In the genomic region with DNA sequence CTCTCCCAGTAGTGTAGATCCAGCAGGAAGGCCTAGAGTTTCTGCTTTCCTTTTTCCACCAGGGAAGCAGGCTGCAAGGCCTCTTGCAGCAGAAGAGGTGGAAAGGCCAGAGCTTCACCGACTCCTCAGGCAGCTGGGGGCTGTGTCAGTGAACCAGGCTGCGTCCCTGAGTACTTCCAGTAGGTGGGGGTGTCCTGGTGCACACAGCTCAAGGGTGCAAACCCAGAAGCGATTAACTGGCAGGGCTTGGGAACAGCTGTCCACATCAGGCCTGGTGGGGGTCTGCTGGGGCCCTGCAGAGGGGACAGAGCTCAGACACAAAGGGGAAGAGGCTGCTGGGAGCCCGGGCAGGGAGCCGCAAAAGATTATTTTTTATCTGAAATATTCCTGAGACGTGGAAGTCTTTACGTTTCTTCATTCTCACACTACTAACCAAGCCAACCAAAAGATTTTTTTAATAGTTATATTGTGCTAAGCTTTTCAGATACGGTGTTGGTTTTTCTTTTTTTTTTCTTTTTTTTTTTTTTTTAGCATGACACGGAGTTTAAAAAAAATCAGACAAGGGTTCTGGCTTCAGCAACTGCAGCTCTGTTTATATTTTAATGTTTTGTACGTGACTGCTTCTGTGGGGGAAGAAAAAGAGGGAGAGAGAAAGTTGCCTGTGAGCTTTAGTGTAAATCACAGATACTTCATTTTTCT, we compare ENCODE assay signal across 9 cellular contexts. TPM values are rescaled to one million over a fixed set of nuclear protein-coding genes. Genes with fewer than 3 reads are reported as not detected.
DNase-seq lines count a peak whose midpoint lies in the region; ATAC-seq and TF ChIP-seq lines count a peak whose summit lies in the region.
"Had no signal": no experiment of that assay in that cellular context is flagged by ENCODE, and none has a peak within 500 bp of the region (broad histone marks: within the 10 kb centered on the region; RNA-seq: fewer than 3 reads in every experiment).

No MANE protein-coding gene starts in this region.

- H3K27ac Mint-ChIP-seq in activated T-helper 1 cell treated with anti-CD3 and anti-CD28 coated beads, Interleukin-12 subunit alpha, Interleukin-12 subunit beta, Interleukin-2, Interleukin-4 antibody, amounts not matched to agents 30 ng/mL and 10 ng/mL and 1 ng/mL, durations not matched to agents 14 hours and 24 hours and 36 hours, result no peak overlapping the region

- H3K4ac ChIP-seq in mesenchymal stem cell (ENCODE audit: low read depth in 1 of 2, low read length in 2 of 2), result no peak overlapping the region

- H3K9me3 Mint-ChIP-seq in activated T-helper 1 cell treated with anti-CD3 and anti-CD28 coated beads, Interleukin-12 subunit alpha, Interleukin-12 subunit beta, Interleukin-2, Interleukin-4 antibody, amounts not matched to agents 30 ng/mL and 10 ng/mL and 1 ng/mL, durations not matched to agents 14 hours and 24 hours and 36 hours, result no peaks in the 10 kb centered on the region

- H4K91ac ChIP-seq in mesenchymal stem cell (ENCODE audit: low read length), result peak overlapping the region; percentile 74

- peaks cover 23% of the 10 kb centered on the region for H3K4me1 Mint-ChIP-seq in activated T-helper 1 cell treated with anti-CD3 and anti-CD28 coated beads, Interleukin-12 subunit alpha, Interleukin-12 subunit beta, Interleukin-2, Interleukin-4 antibody, amounts not matched to agents 30 ng/mL and 10 ng/mL and 1 ng/mL, durations not matched to agents 14 hours and 24 hours and 36 hours (ENCODE audit: low read depth)

- H3K4me3 Mint-ChIP-seq in activated T-helper 1 cell treated with anti-CD3 and anti-CD28 coated beads, Interleukin-12 subunit alpha, Interleukin-12 subunit beta, Interleukin-2, Interleukin-4 antibody, amounts not matched to agents 30 ng/mL and 10 ng/mL and 1 ng/mL, durations not matched to agents 14 hours and 24 hours and 36 hours, result no peak overlapping the region

- DNase-seq in D341Med (ENCODE audit: low spot score) (peak; percentile 79), NB4 (ENCODE audit: low read depth) (peak; percentile 45), mesenchymal stem cell (peak; percentile 93)
- DNase-seq in activated T-helper 1 cell treated with anti-CD3 and anti-CD28 coated beads, Interleukin-12 subunit alpha, Interleukin-12 subunit beta, Interleukin-2, Interleukin-4 antibody, amounts not matched to agents 30 ng/mL and 10 ng/mL and 1 ng/mL, durations not matched to agents 14 hours and 24 hours and 36 hours (ENCODE audit: low spot score), result no peak

- no peak overlapping the region for H2BK120ac ChIP-seq in mesenchymal stem cell (ENCODE audit: low read depth, low read length)

- no peak overlapping the region for H2BK12ac ChIP-seq in mesenchymal stem cell (ENCODE audit: low read length in 2 of 2)

- no peak overlapping the region for H3K23ac ChIP-seq in mesenchymal stem cell (ENCODE audit: low read length in 2 of 2)

- no peaks in the 10 kb centered on the region for H3K9me3 ChIP-seq in ectodermal cell (ENCODE audit: control insufficient read depth, low read length)
- no peaks in the 10 kb centered on the region for H3K9me3 ChIP-seq in mesenchymal stem cell (ENCODE audit: control insufficient read depth, low read length)

- no peaks in the 10 kb centered on the region for H3K36me3 ChIP-seq in ectodermal cell (ENCODE audit: control insufficient read depth, insufficient read depth, low read length)
- peaks cover 18 to 27% of the 10 kb centered on the region in 2 experiments for H3K36me3 ChIP-seq in mesenchymal stem cell (ENCODE audit: control insufficient read depth in 1 of 2, insufficient read depth in 2 of 2, low read depth in 1 of 2, low read length in 2 of 2)

- H3K27me3 ChIP-seq in ectodermal cell (ENCODE audit: control insufficient read depth, insufficient read depth, low read length, poor library complexity, severe bottlenecking) (no peaks in the 10 kb centered on the region), mesenchymal stem cell (ENCODE audit: control insufficient read depth in 1 of 2, insufficient read depth in 1 of 2, low read length in 2 of 2) (no peaks in the 10 kb centered on the region)

- no peak overlapping the region for H3K14ac ChIP-seq in mesenchymal stem cell (ENCODE audit: low read length in 2 of 2)

- intact Hi-C loops in activated T-helper 1 cell treated with anti-CD3 and anti-CD28 coated beads, Interleukin-12 subunit alpha, Interleukin-12 subunit beta, Interleukin-2, Interleukin-4 antibody, amounts not matched to agents 30 ng/mL and 10 ng/mL and 1 ng/mL, durations not matched to agents 14 hours and 24 hours and 36 hours (cut with micrococcal nuclease), result no loop called here

- H4K8ac ChIP-seq in mesenchymal stem cell (ENCODE audit: low read length), result peak overlapping the region; percentile 67

- peaks cover 32% of the 10 kb centered on the region for H3K27me3 Mint-ChIP-seq in activated T-helper 1 cell treated with anti-CD3 and anti-CD28 coated beads, Interleukin-12 subunit alpha, Interleukin-12 subunit beta, Interleukin-2, Interleukin-4 antibody, amounts not matched to agents 30 ng/mL and 10 ng/mL and 1 ng/mL, durations not matched to agents 14 hours and 24 hours and 36 hours (ENCODE audit: insufficient read depth)

- H2BK5ac ChIP-seq in mesenchymal stem cell (ENCODE audit: low read depth, low read length, poor library complexity, severe bottlenecking), result peak overlapping the region; percentile 14

- peak overlapping the region; percentile 6 to 35 for H3K18ac ChIP-seq in mesenchymal stem cell (ENCODE audit: low read depth in 1 of 2, low read length in 2 of 2)

- ATAC-seq in HG03139 (IDR thresholded peaks at IDR 0.05; ENCODE audit: unreplicated experiment), result no peak
- no peak for ATAC-seq in GM21737 (IDR thresholded peaks at IDR 0.05; ENCODE audit: unreplicated experiment)
- no peak for ATAC-seq in HG02588 (IDR thresholded peaks at IDR 0.05; ENCODE audit: unreplicated experiment)
- ATAC-seq: HCT116 had no signal

- TF ChIP-seq CTCF in NB4 (IDR thresholded peaks at IDR 0.05; ENCODE audit: low read depth, low read length), result peak; percentile 38

- H2BK15ac ChIP-seq in mesenchymal stem cell (ENCODE audit: low read depth, poor library complexity, severe bottlenecking), result no peak overlapping the region

- H2AFZ ChIP-seq in mesenchymal stem cell (ENCODE audit: low read depth, low read length), result no peak overlapping the region

- H3K79me1 ChIP-seq in mesenchymal stem cell (replicated peaks; ENCODE audit: low read length, poor library complexity, severe bottlenecking), result peaks cover 8% of the 10 kb centered on the region

- H3K4me2 ChIP-seq in mesenchymal stem cell (ENCODE audit: low read length, poor library complexity, severe bottlenecking), result no peak overlapping the region

- no peak for TF ChIP-seq POLR2A in NB4 (IDR thresholded peaks at IDR 0.05; ENCODE audit: extremely low read depth, insufficient read length)

- H3K9ac ChIP-seq in mesenchymal stem cell (ENCODE audit: low read length), result peak overlapping the region; percentile 72

- 41 to 47% methylated on average over 6 to 8 of the region's 10 CpGs for WGBS in ectodermal cell, 2 experiments
- 0% methylated on average over 3 of the region's 10 CpGs for WGBS in mesenchymal stem cell

- H2AK5ac ChIP-seq in mesenchymal stem cell (ENCODE audit: low read length, severe bottlenecking), result no peak overlapping the region

- H3K27ac ChIP-seq in ectodermal cell (ENCODE audit: insufficient read depth, low read depth, low read length, poor library complexity, severe bottlenecking) (peak overlapping the region; percentile 42), mesenchymal stem cell (ENCODE audit: low read length, poor library complexity, severe bottlenecking) (peak overlapping the region; percentile 48)

- no peak overlapping the region for H3K4me3 ChIP-seq in NB4 (ENCODE audit: low read depth, low read length)
- H3K4me3 ChIP-seq in ectodermal cell (ENCODE audit: insufficient read depth, low read depth, low read length), result no peak overlapping the region
- peak overlapping the region in 1 of 2 experiments; percentile 63 for H3K4me3 ChIP-seq in mesenchymal stem cell (ENCODE audit: insufficient read depth in 1 of 2, low read depth in 1 of 2, low read length in 2 of 2)

- H3K36me3 Mint-ChIP-seq in activated T-helper 1 cell treated with anti-CD3 and anti-CD28 coated beads, Interleukin-12 subunit alpha, Interleukin-12 subunit beta, Interleukin-2, Interleukin-4 antibody, amounts not matched to agents 30 ng/mL and 10 ng/mL and 1 ng/mL, durations not matched to agents 14 hours and 24 hours and 36 hours (ENCODE audit: low read depth), result peaks cover 4% of the 10 kb centered on the region

- H3K4me1 ChIP-seq in ectodermal cell (ENCODE audit: control insufficient read depth, insufficient read depth, low read length), result peaks cover 18% of the 10 kb centered on the region
- H3K4me1 ChIP-seq in mesenchymal stem cell (ENCODE audit: control insufficient read depth, insufficient read depth, low read depth, low read length), result peaks cover 35% of the 10 kb centered on the region

RNA-seq across cellular contexts. Expression of a gene that starts 11.0 kb away (rescaled TPM):
- polyA plus RNA-seq in ectodermal cell (2013, experiment 1 of 4), result 2.6 TPM
- 3.3 TPM for polyA plus RNA-seq in ectodermal cell (2013, experiment 2 of 4)
- polyA plus RNA-seq in ectodermal cell (2013, experiment 3 of 4), result 3.5 TPM
- 4.2 TPM for polyA plus RNA-seq in ectodermal cell (2013, experiment 4 of 4)
- polyA plus RNA-seq in mesenchymal stem cell (2013, experiment 1 of 2), result 28.5 TPM
- 27.9 TPM for polyA plus RNA-seq in mesenchymal stem cell (2013, experiment 2 of 2)
- total RNA-seq in activated T-helper 1 cell treated with anti-CD3 and anti-CD28 coated beads, Interleukin-12 subunit alpha, Interleukin-12 subunit beta, Interleukin-2, Interleukin-4 antibody, amounts not matched to agents 30 ng/mL and 10 ng/mL and 1 ng/mL, durations not matched to agents 14 hours and 24 hours and 36 hours, result 1.5 and 2.0 TPM in 2 replicates
